26 cellular contexts compared by ENCODE assay signal in the genomic region with DNA sequence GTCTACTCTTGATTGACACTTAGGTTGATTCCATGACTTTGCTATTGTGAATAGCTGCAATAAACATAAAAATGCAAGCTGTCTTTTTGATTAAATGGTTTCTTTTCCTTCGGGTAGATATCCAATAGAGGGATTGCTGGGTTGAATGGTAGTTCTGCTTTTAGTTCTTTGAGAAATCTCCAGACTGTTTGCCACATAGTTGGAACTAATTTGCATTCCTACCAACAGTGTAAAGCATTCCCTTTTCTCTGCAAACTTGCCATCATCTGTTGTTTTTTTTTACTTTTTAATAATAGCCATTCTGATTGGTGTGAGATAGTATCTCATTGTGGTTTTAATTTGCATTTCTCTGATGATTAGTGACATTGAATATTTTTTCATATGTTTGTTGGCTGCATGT.
DNase-seq lines count a peak whose midpoint lies in the region; ATAC-seq, FAIRE-seq and TF ChIP-seq lines count a peak whose summit lies in the region.
"Had no signal": no experiment of that assay in that cellular context is flagged by ENCODE, and none has a peak within 500 bp of the region (broad histone marks: within the 10 kb centered on the region; RNA-seq: fewer than 3 reads in every experiment).

No MANE protein-coding gene starts in this region.

- ATAC-seq in GM18870 (IDR thresholded peaks at IDR 0.05; ENCODE audit: unreplicated experiment) = no peak
- ATAC-seq: GM12878 had no signal

- H3K4me3 Mint-ChIP-seq in activated T-helper 2 cell treated with anti-CD3 and anti-CD28 coated beads, Interferon-gamma antibody, Interleukin-2, Interleukin-4, amounts not matched to agents 10 μg/mL and 5 μg/mL and 100 μg/mL, durations not matched to agents 14 hours and 24 hours and 36 hours (ENCODE audit: low read depth) = no peak overlapping the region
- H3K4me3 Mint-ChIP-seq: CD14-positive monocyte; CD4-positive, alpha-beta memory T cell; CD4-positive, CD25-positive, alpha-beta regulatory T cell; CD8-positive, alpha-beta memory T cell had no signal

- FAIRE-seq in GM12891 (lab: Jason Lieb, UNC) = no peak
- FAIRE-seq: A204.1, GM12878 had no signal

- in situ Hi-C loops in GM23248 (cut with MboI) = no loop called here

- H3K4me1 Mint-ChIP-seq in activated T-helper 2 cell treated with anti-CD3 and anti-CD28 coated beads, Interferon-gamma antibody, Interleukin-2, Interleukin-4, amounts not matched to agents 10 μg/mL and 5 μg/mL and 100 μg/mL, durations not matched to agents 14 hours and 24 hours and 36 hours (ENCODE audit: low read depth) = no peaks in the 10 kb centered on the region
- H3K4me1 Mint-ChIP-seq: CD14-positive monocyte; CD4-positive, alpha-beta memory T cell; CD4-positive, CD25-positive, alpha-beta regulatory T cell; CD8-positive, alpha-beta memory T cell had no signal

- no peaks in the 10 kb centered on the region for H3K36me3 Mint-ChIP-seq in activated T-helper 2 cell treated with anti-CD3 and anti-CD28 coated beads, Interferon-gamma antibody, Interleukin-2, Interleukin-4, amounts not matched to agents 10 μg/mL and 5 μg/mL and 100 μg/mL, durations not matched to agents 14 hours and 24 hours and 36 hours (ENCODE audit: low read depth)
- H3K36me3 Mint-ChIP-seq: CD14-positive monocyte; CD4-positive, alpha-beta memory T cell; CD4-positive, CD25-positive, alpha-beta regulatory T cell had no signal

- no peak overlapping the region for H3K4me2 ChIP-seq in GM23248 (ENCODE audit: unreplicated experiment)
- H3K4me2 ChIP-seq: BLaER1 had no signal

- H3K27me3 ChIP-seq in GM23248 (replicated peaks; ENCODE audit: insufficient read depth) (no peaks in the 10 kb centered on the region), adipocyte (replicated peaks; ENCODE audit: control insufficient read depth, insufficient read depth, low read length) (no peaks in the 10 kb centered on the region)
- H3K27me3 ChIP-seq: BE2C, BLaER1 had no signal

- no peak overlapping the region for H3K4me3 ChIP-seq in GM23248
- no peak overlapping the region for H3K4me3 ChIP-seq in adipocyte (ENCODE audit: low read length)
- H3K4me3 ChIP-seq: BLaER1, GM12878 had no signal

- no peak overlapping the region for H2AFZ ChIP-seq in GM23248

- 3 to 7% methylated on average over 1 of the region's 1 CpG for WGBS in GM23248 (ENCODE audit: low coverage in 1 of 2, low lambda C conversion rate in 2 of 2, missing lambda C conversion rate in 2 of 2), 2 experiments

- no peaks in the 10 kb centered on the region for H3K79me2 ChIP-seq in GM23248 (ENCODE audit: insufficient read depth)

- no peak overlapping the region for H3K27ac Mint-ChIP-seq in activated T-helper 2 cell treated with anti-CD3 and anti-CD28 coated beads, Interferon-gamma antibody, Interleukin-2, Interleukin-4, amounts not matched to agents 10 μg/mL and 5 μg/mL and 100 μg/mL, durations not matched to agents 14 hours and 24 hours and 36 hours
- H3K27ac Mint-ChIP-seq: CD14-positive monocyte; CD4-positive, alpha-beta memory T cell; CD8-positive, alpha-beta memory T cell had no signal

- H3K4me1 ChIP-seq in GM23248 (ENCODE audit: insufficient read depth) (peaks cover 22% of the 10 kb centered on the region), adipocyte (ENCODE audit: control insufficient read depth, insufficient read depth, low read length) (peaks cover 27% of the 10 kb centered on the region)
- H3K4me1 ChIP-seq: BE2C, BLaER1 had no signal

- peaks cover 18% of the 10 kb centered on the region for H3F3A ChIP-seq in GM23248 (ENCODE audit: insufficient read depth)

- H3K9ac ChIP-seq in GM23248 (no peak overlapping the region), adipocyte (ENCODE audit: low read length) (no peak overlapping the region)
- H3K9ac ChIP-seq: BLaER1 had no signal

- TF ChIP-seq POLR2A in GM12891 (IDR thresholded peaks at IDR 0.05; ENCODE audit: low read depth, low read length) = no peak

- intact Hi-C loops in activated T-helper 2 cell treated with anti-CD3 and anti-CD28 coated beads, Interferon-gamma antibody, Interleukin-2, Interleukin-4, amounts not matched to agents 10 μg/mL and 5 μg/mL and 100 μg/mL, durations not matched to agents 14 hours and 24 hours and 36 hours (cut with micrococcal nuclease) = no loop called here

- H3K9me3 Mint-ChIP-seq in activated T-helper 2 cell treated with anti-CD3 and anti-CD28 coated beads, Interferon-gamma antibody, Interleukin-2, Interleukin-4, amounts not matched to agents 10 μg/mL and 5 μg/mL and 100 μg/mL, durations not matched to agents 14 hours and 24 hours and 36 hours = no peaks in the 10 kb centered on the region
- H3K9me3 Mint-ChIP-seq: CD4-positive, CD25-positive, alpha-beta regulatory T cell; CD8-positive, alpha-beta memory T cell had no signal

- H3K36me3 ChIP-seq in GM23248 (ENCODE audit: low read depth) (no peaks in the 10 kb centered on the region), adipocyte (ENCODE audit: control insufficient read depth, insufficient read depth, low read length, severe bottlenecking) (no peaks in the 10 kb centered on the region)
- H3K36me3 ChIP-seq: BE2C, BLaER1 had no signal

- DNase-seq in GM23248 (peak; percentile 12), adipocyte (ENCODE audit: low read depth) (peak; percentile 35), fibroblast of gingiva (ENCODE audit: low read depth) (peak; percentile 45), GM12891 (ENCODE audit: insufficient read length, low spot score) (no peak), AG08396 (ENCODE audit: low spot score) (no peak)
- no peak for DNase-seq in activated T-helper 2 cell treated with anti-CD3 and anti-CD28 coated beads, Interferon-gamma antibody, Interleukin-2, Interleukin-4, amounts not matched to agents 10 μg/mL and 5 μg/mL and 100 μg/mL, durations not matched to agents 14 hours and 24 hours and 36 hours (ENCODE audit: low spot score)
- DNase-seq: 8988T; ACHN; BE2C; C1 segment of cervical spinal cord; CD4-positive, alpha-beta memory T cell; CD4-positive, CD25-positive, alpha-beta regulatory T cell; CD8-positive, alpha-beta memory T cell; COR-L47; DMS 273 treated with DMSO at 0.1 percent for 48 hours; DMS153; DMS53; DMS79; DND-41; EL; GDM1 had no signal

- no peaks in the 10 kb centered on the region for H4K20me1 ChIP-seq in GM23248 (ENCODE audit: insufficient read depth)
- H4K20me1 ChIP-seq: BLaER1 had no signal

- H3K9me3 ChIP-seq in GM23248 (ENCODE audit: low read depth) = no peaks in the 10 kb centered on the region
- no peaks in the 10 kb centered on the region for H3K9me3 ChIP-seq in adipocyte (ENCODE audit: control insufficient read depth, low read length)
- H3K9me3 ChIP-seq: BE2C, BLaER1 had no signal

- H3K9me2 ChIP-seq in GM23248 (ENCODE audit: insufficient read depth) = no peaks in the 10 kb centered on the region

- peaks cover 3% of the 10 kb centered on the region for H3K27me3 Mint-ChIP-seq in activated T-helper 2 cell treated with anti-CD3 and anti-CD28 coated beads, Interferon-gamma antibody, Interleukin-2, Interleukin-4, amounts not matched to agents 10 μg/mL and 5 μg/mL and 100 μg/mL, durations not matched to agents 14 hours and 24 hours and 36 hours (ENCODE audit: low read depth)

- H3K27ac ChIP-seq in GM23248 = no peak overlapping the region
- H3K27ac ChIP-seq: BLaER1 had no signal

TF ChIP-seq in GM12891, 5 proteins besides CTCF, POLR2A, EP300 and RAD21:
- TF ChIP-seq TAF1 (IDR thresholded peaks at IDR 0.05; ENCODE audit: low read depth, low read length) = no peak
- no peak for TF ChIP-seq SPI1 (IDR thresholded peaks at IDR 0.05; ENCODE audit: low read depth, low read length)
- no peak for TF ChIP-seq POU2F2 (IDR thresholded peaks at IDR 0.05; ENCODE audit: low read depth, low read length)
- no peak for TF ChIP-seq POLR2AphosphoS5 (IDR thresholded peaks at IDR 0.05; ENCODE audit: low read depth, low read length)
- no peak for TF ChIP-seq PAX5 (IDR thresholded peaks at IDR 0.05; ENCODE audit: insufficient read depth, low read length, severe bottlenecking)

Comparison
In these comparisons a context has a peak if more than half of its experiments do, and no peak if none do; other contexts are left out.
1. DNase-seq: peak in GM23248 (single experiment), adipocyte (single experiment) and fibroblast of gingiva (single experiment); none in GM12891 (single experiment), AG08396 (single experiment) and activated T-helper 2 cell treated with anti-CD3 and anti-CD28 coated beads, Interferon-gamma antibody, Interleukin-2, Interleukin-4, amounts not matched to agents 10 μg/mL and 5 μg/mL and 100 μg/mL, durations not matched to agents 14 hours and 24 hours and 36 hours (single experiment).